In the genomic region with DNA sequence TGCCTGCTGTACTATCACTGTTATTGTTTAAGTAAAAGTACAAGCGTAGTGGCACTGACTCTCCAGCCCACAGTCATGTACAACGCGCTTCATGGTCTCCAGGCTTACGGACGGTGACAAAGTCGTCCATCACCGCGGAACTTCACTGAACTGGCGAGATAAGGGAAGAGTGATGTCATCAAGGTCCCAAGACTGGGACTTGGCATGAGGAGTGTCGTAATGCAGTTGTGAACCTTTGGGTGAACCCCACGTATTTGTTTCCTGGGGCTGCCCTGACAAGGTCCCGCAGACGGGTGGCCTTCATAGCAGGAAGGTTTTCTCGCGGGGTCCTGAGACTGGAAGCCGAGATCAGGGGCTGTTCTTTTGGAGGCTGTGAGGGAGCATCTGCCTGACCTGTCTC, we compare ENCODE assay signal across 11 cellular contexts.
"Had no signal": no experiment of that assay in that cellular context is flagged by ENCODE, and none has a peak within 500 bp of the region (broad histone marks: within the 10 kb centered on the region; RNA-seq: fewer than 3 reads in every experiment).

No MANE protein-coding gene starts in this region.

- H3K27ac ChIP-seq: foreskin keratinocyte, neutrophil, skin epidermis, transverse colon, WERI-Rb-1 had no signal

- DNase-seq: activated CD4-positive, alpha-beta T cell treated with anti-CD3 and anti-CD28 coated beads, Interleukin-2, amount 10 ng/mL, durations not matched to agents 24 days and 14 days; activated CD8-positive, alpha-beta memory T cell treated with anti-CD3 and anti-CD28 coated beads for 24 hours; activated gamma-delta T cell; foreskin keratinocyte; head of caudate nucleus; islet precursor cell; T1000; transverse colon; WERI-Rb-1 had no signal

- H3K4me1 ChIP-seq: foreskin keratinocyte, transverse colon had no signal

- H3K27me3 Mint-ChIP-seq: activated CD4-positive, alpha-beta T cell treated with anti-CD3 and anti-CD28 coated beads, Interleukin-2, amount 10 ng/mL, durations not matched to agents 24 days and 14 days had no signal

- H3K9me3 Mint-ChIP-seq: activated CD4-positive, alpha-beta T cell treated with anti-CD3 and anti-CD28 coated beads, Interleukin-2, amount 10 ng/mL, durations not matched to agents 24 days and 14 days had no signal

- ATAC-seq: foreskin keratinocyte had no signal

- H3K4me3 ChIP-seq: skin epidermis, transverse colon had no signal

- H3K27me3 ChIP-seq: foreskin keratinocyte, neutrophil, transverse colon had no signal

- H3K4me3 Mint-ChIP-seq: activated CD4-positive, alpha-beta T cell treated with anti-CD3 and anti-CD28 coated beads, Interleukin-2, amount 10 ng/mL, durations not matched to agents 24 days and 14 days had no signal

- H3K9me3 ChIP-seq: neutrophil, transverse colon had no signal
